Comparison of ENCODE assay signal across 18 cellular contexts in genomic region chr3:12907296-12907695, GRCh38.
DNase-seq lines count a peak whose midpoint lies in the region; ATAC-seq and TF ChIP-seq lines count a peak whose summit lies in the region.
"Had no signal": no experiment of that assay in that cellular context is flagged by ENCODE, and none has a peak within 500 bp of the region (broad histone marks: within the 10 kb centered on the region; RNA-seq: fewer than 3 reads in every experiment).

No MANE protein-coding gene starts in this region.

- peaks cover 50 to 96% of the 10 kb centered on the region in 2 donors for H3K36me3 ChIP-seq in neuronal stem cell (replicated peaks in 1 of 2; ENCODE audit: control insufficient read depth in 2 of 2, insufficient read depth in 2 of 2, low read length in 2 of 2)

- peak overlapping the region; percentile 74 for H3K23ac ChIP-seq in neuronal stem cell (ENCODE audit: low read depth, low read length, poor library complexity)

- no peak overlapping the region for H4K91ac ChIP-seq in neuronal stem cell (ENCODE audit: low read depth, low read length, poor library complexity)

- H3K9me3 ChIP-seq in right cardiac atrium (ENCODE audit: control insufficient read depth, low read length) (no peaks in the 10 kb centered on the region), neuronal stem cell (replicated peaks in 1 of 2; ENCODE audit: control insufficient read depth in 2 of 2, insufficient read depth in 1 of 2, low read depth in 1 of 2, low read length in 2 of 2) (no peaks in the 10 kb centered on the region)
- H3K9me3 ChIP-seq: A549; BLaER1 treated with 17β-estradiol and CSF1 and Interleukin-3, amounts not matched to agents 10 nM and 100 nM had no signal

- no peak overlapping the region for H3K9ac ChIP-seq in neuronal stem cell (ENCODE audit: low read depth, low read length, poor library complexity)

- no peaks in the 10 kb centered on the region for H3K79me1 ChIP-seq in neuronal stem cell (ENCODE audit: low read depth, low read length)

- H3K4me3 ChIP-seq in right cardiac atrium (ENCODE audit: low read length): no peak overlapping the region
- no peak overlapping the region for H3K4me3 ChIP-seq in neuronal stem cell (ENCODE audit: low read length in 2 of 2)
- H3K4me3 ChIP-seq: A549; BLaER1 treated with 17β-estradiol and CSF1 and Interleukin-3, amounts not matched to agents 10 nM and 100 nM; GM23338 had no signal

- H3K18ac ChIP-seq in neuronal stem cell (ENCODE audit: low read length): no peak overlapping the region

- no peak for TF ChIP-seq CTCF in MCF 10A (IDR thresholded peaks at IDR 0.05; ENCODE audit: unreplicated experiment)

- H2AK5ac ChIP-seq in neuronal stem cell (ENCODE audit: low read depth, low read length): no peak overlapping the region

- POLR2A ChIA-PET in MCF 10A (lab: Yijun Ruan, JAX): no interaction called here

- H3K4me1 ChIP-seq in right cardiac atrium (ENCODE audit: control insufficient read depth, insufficient read depth, low read length) (no peaks in the 10 kb centered on the region), neuronal stem cell (ENCODE audit: control insufficient read depth in 2 of 2, insufficient read depth in 1 of 2, low read depth in 1 of 2, low read length in 2 of 2) (no peaks in the 10 kb centered on the region)
- H3K4me1 ChIP-seq: A549 had no signal

- no peak overlapping the region for H3K4me2 ChIP-seq in neuronal stem cell (ENCODE audit: insufficient read depth, low read length, poor library complexity, severe bottlenecking)
- H3K4me2 ChIP-seq: A549, GM23338 had no signal

- no peak overlapping the region for H3K4me3 Mint-ChIP-seq in activated naive CD4-positive, alpha-beta T cell treated with anti-CD3 and anti-CD28 coated beads, Interleukin-2, amount 50 U/mL, for 24 hours
- H3K4me3 Mint-ChIP-seq in activated naive CD4-positive, alpha-beta T cell treated with anti-CD3 and anti-CD28 coated beads for 36 hours: no peak overlapping the region
- H3K4me3 Mint-ChIP-seq in stimulated activated naive B cell treated with anti-CD40 and anti-IgM and Interleukin-4, amounts not matched to agents 10 μg/mL and 1 μg/mL and 100 μg/mL, for 72 hours: no peak overlapping the region
- H3K4me3 Mint-ChIP-seq in MCF 10A (ENCODE audit: unreplicated experiment): no peak overlapping the region
- H3K4me3 Mint-ChIP-seq: CD8-positive, alpha-beta T cell; GM23338 had no signal

- BruUV-seq in MCF 10A (replicated peaks; lab: Mats Ljungman, UMichigan): no TSS peak

- H2BK5ac ChIP-seq in neuronal stem cell (ENCODE audit: low read length): no peak overlapping the region

- no peak overlapping the region for H2BK12ac ChIP-seq in neuronal stem cell (ENCODE audit: low read length)

- H3K4ac ChIP-seq in neuronal stem cell (ENCODE audit: low read length): no peak overlapping the region

- CTCF ChIA-PET in activated naive CD4-positive, alpha-beta T cell treated with anti-CD3 and anti-CD28 coated beads for 36 hours (lab: Charles Lee): interaction anchor here (1.1 kb wide), 1 partner anchor 60 kb away, joined by 3 read pairs; no protein-coding TSS in a partner anchor
- CTCF ChIA-PET in MCF 10A (lab: Yijun Ruan, JAX): interaction anchor here (0.5 kb wide), 1 partner anchor 1508 kb away, joined by 3 read pairs; no protein-coding TSS in a partner anchor

- intact Hi-C loops in activated naive CD4-positive, alpha-beta T cell treated with anti-CD3 and anti-CD28 coated beads for 36 hours (cut with micrococcal nuclease): no loop called here
- intact Hi-C loops in right cardiac atrium (cut with DNase I) (no loop called here), Right ventricle myocardium superior (cut with DNase I) (no loop called here), MCF 10A (cut with micrococcal nuclease) (no loop called here)

- H3K9me3 Mint-ChIP-seq in activated naive CD4-positive, alpha-beta T cell treated with anti-CD3 and anti-CD28 coated beads, Interleukin-2, amount 50 U/mL, for 24 hours: no peaks in the 10 kb centered on the region
- no peaks in the 10 kb centered on the region for H3K9me3 Mint-ChIP-seq in activated naive CD4-positive, alpha-beta T cell treated with anti-CD3 and anti-CD28 coated beads for 36 hours
- H3K9me3 Mint-ChIP-seq in stimulated activated naive B cell treated with anti-CD40 and anti-IgM and Interleukin-4, amounts not matched to agents 10 μg/mL and 1 μg/mL and 100 μg/mL, for 72 hours: no peaks in the 10 kb centered on the region
- no peaks in the 10 kb centered on the region for H3K9me3 Mint-ChIP-seq in MCF 10A (ENCODE audit: unreplicated experiment)
- H3K9me3 Mint-ChIP-seq: CD8-positive, alpha-beta T cell; GM23338 had no signal

- H3K36me3 Mint-ChIP-seq in activated naive CD4-positive, alpha-beta T cell treated with anti-CD3 and anti-CD28 coated beads, Interleukin-2, amount 50 U/mL, for 24 hours: peaks cover 10% of the 10 kb centered on the region
- H3K36me3 Mint-ChIP-seq in activated naive CD4-positive, alpha-beta T cell treated with anti-CD3 and anti-CD28 coated beads for 36 hours (ENCODE audit: low read depth): peaks cover 3% of the 10 kb centered on the region
- H3K36me3 Mint-ChIP-seq in stimulated activated naive B cell treated with anti-CD40 and anti-IgM and Interleukin-4, amounts not matched to agents 10 μg/mL and 1 μg/mL and 100 μg/mL, for 72 hours: peaks cover 34 to 54% of the 10 kb centered on the region in 2 donors
- H3K36me3 Mint-ChIP-seq in MCF 10A (ENCODE audit: insufficient read depth, unreplicated experiment): peaks cover 26% of the 10 kb centered on the region

- no peak for DNase-seq in activated naive CD4-positive, alpha-beta T cell treated with anti-CD3 and anti-CD28 coated beads for 36 hours
- DNase-seq in right cardiac atrium (peak in 2 of 3 donors; percentile 29 to 47), Right ventricle myocardium superior (no peak), neuronal stem cell (ENCODE audit: low spot score) (no peak), MCF 10A (ENCODE audit: unreplicated experiment) (no peak)
- DNase-seq in stimulated activated naive B cell treated with anti-CD40 and anti-IgM and Interleukin-4, amounts not matched to agents 10 μg/mL and 1 μg/mL and 100 μg/mL, for 72 hours: no peak
- DNase-seq: AML-193; Calu3; CD8-positive, alpha-beta T cell; DMS79 treated with DMSO at 0.1 percent for 48 hours; GF-D8; HCEC 1CT had no signal

- H3K27me3 ChIP-seq in right cardiac atrium (ENCODE audit: control insufficient read depth, insufficient read depth) (no peaks in the 10 kb centered on the region), neuronal stem cell (ENCODE audit: control insufficient read depth in 3 of 3, insufficient read depth in 3 of 3, low read depth in 1 of 3, low read length in 3 of 3) (no peaks in the 10 kb centered on the region)
- H3K27me3 ChIP-seq: BLaER1 treated with 17β-estradiol and CSF1 and Interleukin-3, amounts not matched to agents 10 nM and 100 nM had no signal

- no peak overlapping the region for H3K14ac ChIP-seq in neuronal stem cell (ENCODE audit: low read length)

- peak overlapping the region; percentile 35 for H3K27ac Mint-ChIP-seq in activated naive CD4-positive, alpha-beta T cell treated with anti-CD3 and anti-CD28 coated beads, Interleukin-2, amount 50 U/mL, for 24 hours
- no peak overlapping the region for H3K27ac Mint-ChIP-seq in activated naive CD4-positive, alpha-beta T cell treated with anti-CD3 and anti-CD28 coated beads for 36 hours
- peak overlapping the region; percentile 69 for H3K27ac Mint-ChIP-seq in stimulated activated naive B cell treated with anti-CD40 and anti-IgM and Interleukin-4, amounts not matched to agents 10 μg/mL and 1 μg/mL and 100 μg/mL, for 72 hours
- H3K27ac Mint-ChIP-seq in MCF 10A (ENCODE audit: low read depth, unreplicated experiment): no peak overlapping the region
- H3K27ac Mint-ChIP-seq: CD8-positive, alpha-beta T cell; GM23338 had no signal

- no peak overlapping the region for H2BK120ac ChIP-seq in neuronal stem cell (ENCODE audit: low read depth, low read length)

- H3K27me3 Mint-ChIP-seq in activated naive CD4-positive, alpha-beta T cell treated with anti-CD3 and anti-CD28 coated beads, Interleukin-2, amount 50 U/mL, for 24 hours: no peaks in the 10 kb centered on the region
- H3K27me3 Mint-ChIP-seq in activated naive CD4-positive, alpha-beta T cell treated with anti-CD3 and anti-CD28 coated beads for 36 hours (ENCODE audit: low read depth): no peaks in the 10 kb centered on the region
- H3K27me3 Mint-ChIP-seq in stimulated activated naive B cell treated with anti-CD40 and anti-IgM and Interleukin-4, amounts not matched to agents 10 μg/mL and 1 μg/mL and 100 μg/mL, for 72 hours: no peaks in the 10 kb centered on the region
- no peaks in the 10 kb centered on the region for H3K27me3 Mint-ChIP-seq in MCF 10A (ENCODE audit: insufficient read depth, unreplicated experiment)

- no peak overlapping the region for H2BK15ac ChIP-seq in neuronal stem cell (ENCODE audit: low read length)

- no peak for ATAC-seq in right cardiac atrium
- ATAC-seq in Right ventricle myocardium superior (ENCODE audit: poor library complexity): no peak
- ATAC-seq in stimulated activated naive B cell treated with anti-CD40 and anti-IgM and Interleukin-4, amounts not matched to agents 10 μg/mL and 1 μg/mL and 100 μg/mL, for 72 hours (replicated peaks): no peak
- ATAC-seq in SK-N-SH treated with all-trans-retinoic acid at 6 μM for 48 hours: no peak
- ATAC-seq: A549; CD8-positive, alpha-beta T cell had no signal

- 89% methylated on average over 16 of the region's 16 CpGs for WGBS in right cardiac atrium
- WGBS in neuronal stem cell (ENCODE audit: extremely low coverage in 2 of 2, insufficient read length in 2 of 2, insufficient replicate concordance in 1 of 2), 2 donors: no CpG with 5 or more reads among the region's 16 CpGs

- no peak overlapping the region for H2AFZ ChIP-seq in neuronal stem cell (ENCODE audit: low read length)
- H2AFZ ChIP-seq: GM23338 had no signal

- no peaks in the 10 kb centered on the region for H3K4me1 Mint-ChIP-seq in activated naive CD4-positive, alpha-beta T cell treated with anti-CD3 and anti-CD28 coated beads, Interleukin-2, amount 50 U/mL, for 24 hours
- H3K4me1 Mint-ChIP-seq in activated naive CD4-positive, alpha-beta T cell treated with anti-CD3 and anti-CD28 coated beads for 36 hours (ENCODE audit: low read depth): no peaks in the 10 kb centered on the region
- peaks cover 44 to 46% of the 10 kb centered on the region in 2 donors for H3K4me1 Mint-ChIP-seq in stimulated activated naive B cell treated with anti-CD40 and anti-IgM and Interleukin-4, amounts not matched to agents 10 μg/mL and 1 μg/mL and 100 μg/mL, for 72 hours
- H3K4me1 Mint-ChIP-seq in MCF 10A (ENCODE audit: insufficient read depth, unreplicated experiment): no peaks in the 10 kb centered on the region

- H3K27ac ChIP-seq in right cardiac atrium (ENCODE audit: low read length): no peak overlapping the region
- no peak overlapping the region for H3K27ac ChIP-seq in neuronal stem cell (replicated peaks; ENCODE audit: low read length)
- H3K27ac ChIP-seq: 22Rv1, A549 had no signal

- no peak overlapping the region for H4K8ac ChIP-seq in neuronal stem cell (ENCODE audit: low read depth, low read length)

TF ChIP-seq in SK-N-SH treated with all-trans-retinoic acid at 6 μM for 48 hours, 23 proteins besides CTCF, POLR2A, EP300 and RAD21 (continues in another document):
- TF ChIP-seq OSR1 (CRISPR knock-in tag; IDR thresholded peaks at IDR 0.05): no peak
- TF ChIP-seq ZNF8 (CRISPR knock-in tag; IDR thresholded peaks at IDR 0.05): no peak

Comparison
In these comparisons a context has a peak if more than half of its experiments do, and no peak if none do; other contexts are left out.
1. H3K27ac Mint-ChIP-seq: peak in activated naive CD4-positive, alpha-beta T cell treated with anti-CD3 and anti-CD28 coated beads, Interleukin-2, amount 50 U/mL, for 24 hours (single experiment) and stimulated activated naive B cell treated with anti-CD40 and anti-IgM and Interleukin-4, amounts not matched to agents 10 μg/mL and 1 μg/mL and 100 μg/mL, for 72 hours (single experiment); none in activated naive CD4-positive, alpha-beta T cell treated with anti-CD3 and anti-CD28 coated beads for 36 hours (single experiment) and MCF 10A (single experiment).
2. DNase-seq: peak in right cardiac atrium (2 of 3); none in activated naive CD4-positive, alpha-beta T cell treated with anti-CD3 and anti-CD28 coated beads for 36 hours (single experiment), Right ventricle myocardium superior (single experiment), neuronal stem cell (single experiment), stimulated activated naive B cell treated with anti-CD40 and anti-IgM and Interleukin-4, amounts not matched to agents 10 μg/mL and 1 μg/mL and 100 μg/mL, for 72 hours (single experiment) and MCF 10A (single experiment).